In the genomic region with DNA sequence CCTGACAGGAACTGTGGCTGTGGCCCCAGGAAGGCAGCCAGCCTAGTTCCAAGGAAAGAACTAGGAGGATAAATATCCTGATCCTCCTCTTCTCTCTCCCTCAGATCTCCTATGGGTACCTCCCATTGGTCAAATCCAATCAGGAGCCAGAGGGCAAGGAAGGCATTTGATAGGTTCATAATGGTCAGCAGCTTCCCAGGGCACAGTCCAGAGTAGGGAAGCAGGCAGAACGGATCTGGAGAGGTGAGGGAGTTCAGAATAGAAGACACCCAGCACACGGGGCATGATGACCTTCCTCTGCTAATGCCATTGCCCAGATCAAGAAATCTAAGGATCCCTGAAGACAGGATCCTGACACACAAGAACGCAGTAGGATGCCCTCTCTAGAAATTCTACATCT, we compare ENCODE assay signal across 22 cellular contexts. TPM values are rescaled to one million over a fixed set of nuclear protein-coding genes. Genes with fewer than 3 reads are reported as not detected.
DNase-seq lines count a peak whose midpoint lies in the region; ATAC-seq and TF ChIP-seq lines count a peak whose summit lies in the region.
"Had no signal": no experiment of that assay in that cellular context is flagged by ENCODE, and none has a peak within 500 bp of the region (broad histone marks: within the 10 kb centered on the region; RNA-seq: fewer than 3 reads in every experiment).

No MANE protein-coding gene starts in this region.

- no peaks in the 10 kb centered on the region for H3K4me1 ChIP-seq in breast epithelium
- peaks cover 0 to 77% of the 10 kb centered on the region in 2 donors for H3K4me1 ChIP-seq in right atrium auricular region

- no peak for ATAC-seq in GM21390 (IDR thresholded peaks at IDR 0.05; ENCODE audit: unreplicated experiment)
- no peak for ATAC-seq in activated naive CD4-positive, alpha-beta T cell treated with anti-CD3 and anti-CD28 coated beads, Interleukin-2, amount 50 U/mL, for 72 hours
- ATAC-seq: activated CD8-positive, alpha-beta T cell treated with anti-CD3 and anti-CD28 coated beads for 36 hours; activated T-cell treated with anti-CD3 and anti-CD28 coated beads, Interleukin-2, amount 50 U/mL, for 4 hours; left lung; PC-3; stimulated activated naive CD8-positive, alpha-beta T cell treated with anti-CD3 and anti-CD28 coated beads, Interleukin-15, amount 100 ng/mL, for 72 hours had no signal

- H3K4me3 ChIP-seq in breast epithelium: no peak overlapping the region
- no peak overlapping the region for H3K4me3 ChIP-seq in right atrium auricular region
- H3K4me3 ChIP-seq: left lung, ovary had no signal

- no peak overlapping the region for H3K27ac Mint-ChIP-seq in activated naive CD4-positive, alpha-beta T cell treated with anti-CD3 and anti-CD28 coated beads, Interleukin-2, amount 50 U/mL, for 72 hours
- H3K27ac Mint-ChIP-seq: activated CD8-positive, alpha-beta T cell treated with anti-CD3 and anti-CD28 coated beads for 36 hours; CD4-positive, alpha-beta T cell; stimulated activated naive CD8-positive, alpha-beta T cell treated with anti-CD3 and anti-CD28 coated beads, Interleukin-15, amount 100 ng/mL, for 72 hours; type B pancreatic cell had no signal

- TF ChIP-seq CTCF in breast epithelium (IDR thresholded peaks at IDR 0.05): no peak
- no peak for TF ChIP-seq CTCF in right atrium auricular region (IDR thresholded peaks at IDR 0.05)

- peaks cover 0 to 9% of the 10 kb centered on the region in 2 donors for H3K36me3 Mint-ChIP-seq in activated naive CD4-positive, alpha-beta T cell treated with anti-CD3 and anti-CD28 coated beads, Interleukin-2, amount 50 U/mL, for 72 hours
- H3K36me3 Mint-ChIP-seq: type B pancreatic cell had no signal

- H3K36me3 ChIP-seq in breast epithelium (no peaks in the 10 kb centered on the region), right atrium auricular region (no peaks in the 10 kb centered on the region)
- H3K36me3 ChIP-seq: left lung, ovary had no signal

- no peak for TF ChIP-seq POLR2A in breast epithelium (IDR thresholded peaks at IDR 0.05)

- H3K27ac ChIP-seq in breast epithelium (peak overlapping the region; percentile 50 to 86), right atrium auricular region (peak overlapping the region; percentile 86 to 90)
- H3K27ac ChIP-seq: ovary had no signal

- in situ Hi-C loops in G401 (cut with HindIII; ENCODE audit: low sequenced_read_pairs): no loop called here

- no peaks in the 10 kb centered on the region for H3K9me3 Mint-ChIP-seq in activated naive CD4-positive, alpha-beta T cell treated with anti-CD3 and anti-CD28 coated beads, Interleukin-2, amount 50 U/mL, for 72 hours
- H3K9me3 Mint-ChIP-seq: activated CD8-positive, alpha-beta T cell treated with anti-CD3 and anti-CD28 coated beads for 36 hours; activated T-cell treated with anti-CD3 and anti-CD28 coated beads, Interleukin-2, amount 50 U/mL, for 4 hours; CD4-positive, alpha-beta T cell; stimulated activated naive CD8-positive, alpha-beta T cell treated with anti-CD3 and anti-CD28 coated beads, Interleukin-15, amount 100 ng/mL, for 72 hours; type B pancreatic cell had no signal

- intact Hi-C loops in breast epithelium (cut with DNase I; ENCODE audit: low total_unique reads): loop anchor here (10.0 kb wide), 1 partner anchor 75 kb away; no protein-coding TSS in a partner anchor

- DNase-seq in G401 (ENCODE audit: low spot score) (peak; percentile 59), breast epithelium (ENCODE audit: low spot score in 2 of 2) (no peak), right atrium auricular region (ENCODE audit: low spot score) (no peak), renal cortical epithelial cell (ENCODE audit: low read depth) (peak; percentile 46), midbrain (lab: John Stamatoyannopoulos, UW) (no peak)
- DNase-seq in activated naive CD4-positive, alpha-beta T cell treated with anti-CD3 and anti-CD28 coated beads, Interleukin-2, amount 50 U/mL, for 72 hours (ENCODE audit: low spot score in 2 of 2): no peak
- no peak for DNase-seq in activated CD8-positive, alpha-beta memory T cell treated with anti-CD3 and anti-CD28 coated beads, Interleukin-2, amount 50 U/mL, for 4 hours
- DNase-seq: activated CD4-positive, CD25-positive, alpha-beta regulatory T cell; activated CD8-positive, alpha-beta T cell treated with anti-CD3 and anti-CD28 coated beads for 36 hours; activated naive CD4-positive, alpha-beta T cell treated with anti-CD3 and anti-CD28 coated beads, Interleukin-2, amount 50 U/mL, for 16 hours; activated T-cell treated with anti-CD3 and anti-CD28 coated beads, Interleukin-2, amount 50 U/mL, for 4 hours; CD4-positive, alpha-beta T cell; H7; left lung; NCI-H1436; NCI-H82; ovary; PC-3; stimulated activated naive CD8-positive, alpha-beta T cell treated with anti-CD3 and anti-CD28 coated beads, Interleukin-15, amount 100 ng/mL, for 72 hours had no signal

- no peaks in the 10 kb centered on the region for H3K27me3 ChIP-seq in breast epithelium
- no peaks in the 10 kb centered on the region for H3K27me3 ChIP-seq in right atrium auricular region
- H3K27me3 ChIP-seq: left lung, ovary had no signal

- H3K9me3 ChIP-seq in breast epithelium (no peaks in the 10 kb centered on the region), right atrium auricular region (no peaks in the 10 kb centered on the region)
- H3K9me3 ChIP-seq: left lung, ovary had no signal

RNA-seq across cellular contexts. Expression of a gene that starts 8.6 kb away (rescaled TPM):
- total RNA-seq in G401 (2014; rRNA removed; shearing (Covaris generic)): 1.1 TPM in 1 of 2 replicates, not detected in the other
- total RNA-seq in breast epithelium (10 to 100 TPM; 26.3 to 61.9 (median 57.4) TPM), right atrium auricular region (100 to 1,000 TPM; 109 to 145 TPM), renal cortical epithelial cell (17.5 and 33.9 TPM in 2 replicates)
- under 1 TPM; 0.14 to 0.53 TPM for total RNA-seq in activated naive CD4-positive, alpha-beta T cell treated with anti-CD3 and anti-CD28 coated beads, Interleukin-2, amount 50 U/mL, for 72 hours
- total RNA-seq: activated CD8-positive, alpha-beta T cell treated with anti-CD3 and anti-CD28 coated beads for 36 hours; CD4-positive, alpha-beta T cell; T-helper 2 cell treated with Interferon-gamma antibody and Interleukin-4, amounts not matched to agents 100 ng/mL and 5 ng/mL, for 36 hours had no signal

Comparison
In these comparisons a context has a peak if more than half of its experiments do, and no peak if none do; other contexts are left out.
1. DNase-seq: peak in G401 (single experiment) and renal cortical epithelial cell (single experiment); none in breast epithelium (0 of 2), right atrium auricular region (single experiment), activated naive CD4-positive, alpha-beta T cell treated with anti-CD3 and anti-CD28 coated beads, Interleukin-2, amount 50 U/mL, for 72 hours (0 of 2), midbrain (single experiment) and activated CD8-positive, alpha-beta memory T cell treated with anti-CD3 and anti-CD28 coated beads, Interleukin-2, amount 50 U/mL, for 4 hours (single experiment).